In the genomic region with DNA sequence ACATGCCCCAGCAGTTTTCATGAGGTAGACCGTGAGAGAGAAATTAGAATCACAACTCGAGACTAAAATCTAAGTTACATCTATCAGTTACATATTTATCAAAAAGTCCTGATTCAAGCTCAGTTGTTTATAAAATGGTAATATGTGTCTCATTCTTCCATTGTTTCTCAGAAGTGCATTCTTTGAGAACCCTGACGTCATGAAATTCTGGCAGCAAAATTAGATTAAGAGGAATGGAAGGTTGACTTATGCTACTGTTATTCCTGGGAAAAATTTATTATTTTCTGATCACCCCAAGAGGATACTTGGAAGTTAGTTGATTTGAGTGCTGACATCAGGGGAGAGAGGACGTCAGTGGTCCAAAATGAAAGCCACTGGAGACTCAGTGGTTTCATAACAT, we compare ENCODE assay signal across 11 cellular contexts.
"Had no signal": no experiment of that assay in that cellular context is flagged by ENCODE, and none has a peak within 500 bp of the region (broad histone marks: within the 10 kb centered on the region; RNA-seq: fewer than 3 reads in every experiment).

No MANE protein-coding gene starts in this region.

- ATAC-seq: GM23338, HCT116 had no signal

- H3K27ac ChIP-seq: GM23248 had no signal

- H3K4me1 ChIP-seq: HAP-1 had no signal

- H3K9me3 ChIP-seq: HAP-1 had no signal

- H3K9ac ChIP-seq: GM23248 had no signal

- H3K36me3 ChIP-seq: HAP-1 had no signal

- H3K4me3 ChIP-seq: GM23248, GM23338, HAP-1 had no signal

- FAIRE-seq: H1, H54 had no signal

- H2AFZ ChIP-seq: GM23248, GM23338 had no signal

- DNase-seq: GM23248, GOT3, H7, H9, HCEC 1CT, HFFc6 had no signal

- H3K4me2 ChIP-seq: GM23338 had no signal
